Comparison of ENCODE assay signal across 24 cellular contexts in genomic region chr21:32338209-32338921, GRCh38. TPM values are rescaled to one million over a fixed set of nuclear protein-coding genes. Genes with fewer than 3 reads are reported as not detected.
DNase-seq lines count a peak whose midpoint lies in the region; ATAC-seq and TF ChIP-seq lines count a peak whose summit lies in the region.
"Had no signal": no experiment of that assay in that cellular context is flagged by ENCODE, and none has a peak within 500 bp of the region (broad histone marks: within the 10 kb centered on the region; RNA-seq: fewer than 3 reads in every experiment).

No MANE protein-coding gene starts in this region.

- H3K27me3 ChIP-seq in mesenchymal stem cell (ENCODE audit: control insufficient read depth in 1 of 2, insufficient read depth in 1 of 2, low read length in 2 of 2) = no peaks in the 10 kb centered on the region
- H3K27me3 ChIP-seq: Peyer's patch, SJSA1 had no signal

- H3K23ac ChIP-seq in mesenchymal stem cell (ENCODE audit: low read length in 2 of 2) = no peak overlapping the region

- H3K36me3 Mint-ChIP-seq in chondrocyte (ENCODE audit: low read depth) = peaks cover 35% of the 10 kb centered on the region
- H3K36me3 Mint-ChIP-seq in activated T-cell treated with anti-CD3 and anti-CD28 coated beads, Interleukin-2, amount 50 U/mL, for 72 hours (ENCODE audit: insufficient read depth in 2 of 2) = peaks cover 12 to 32% of the 10 kb centered on the region in 2 donors

- peaks cover 49% of the 10 kb centered on the region for H3K4me1 Mint-ChIP-seq in chondrocyte (ENCODE audit: low read depth)
- no peaks in the 10 kb centered on the region for H3K4me1 Mint-ChIP-seq in activated T-cell treated with anti-CD3 and anti-CD28 coated beads, Interleukin-2, amount 50 U/mL, for 72 hours (ENCODE audit: low read depth)

- H2AK5ac ChIP-seq in mesenchymal stem cell (ENCODE audit: low read length, severe bottlenecking) = peak overlapping the region; percentile 53

- H3K14ac ChIP-seq in mesenchymal stem cell (ENCODE audit: low read length in 2 of 2) = no peak overlapping the region

- no peak overlapping the region for H2BK5ac ChIP-seq in mesenchymal stem cell (ENCODE audit: low read depth, low read length, poor library complexity, severe bottlenecking)

- TF ChIP-seq CTCF in chondrocyte (IDR thresholded peaks at IDR 0.05) = no peak

- H3K4ac ChIP-seq in mesenchymal stem cell (ENCODE audit: low read depth in 1 of 2, low read length in 2 of 2) = no peak overlapping the region

- no peak overlapping the region for H3K4me2 ChIP-seq in mesenchymal stem cell (ENCODE audit: low read length, poor library complexity, severe bottlenecking)

- no peak overlapping the region for H3K4me3 ChIP-seq in mesenchymal stem cell (ENCODE audit: insufficient read depth in 1 of 2, low read depth in 1 of 2, low read length in 2 of 2)
- H3K4me3 ChIP-seq: Peyer's patch, SJSA1 had no signal

- no peak overlapping the region for H2BK15ac ChIP-seq in mesenchymal stem cell (ENCODE audit: low read depth, poor library complexity, severe bottlenecking)

- H4K8ac ChIP-seq in mesenchymal stem cell (ENCODE audit: low read length) = no peak overlapping the region

- no peak overlapping the region for H3K4me3 Mint-ChIP-seq in chondrocyte (ENCODE audit: unreplicated experiment)
- H3K4me3 Mint-ChIP-seq in activated T-cell treated with anti-CD3 and anti-CD28 coated beads, Interleukin-2, amount 50 U/mL, for 72 hours = no peak overlapping the region
- H3K4me3 Mint-ChIP-seq: CD4-positive, CD25-positive, alpha-beta regulatory T cell had no signal

- no peak overlapping the region for H3K9ac ChIP-seq in mesenchymal stem cell (ENCODE audit: low read length)

- ATAC-seq in activated T-cell treated with anti-CD3 and anti-CD28 coated beads, Interleukin-2, amount 50 U/mL, for 72 hours (replicated peaks in 1 of 2) = no peak
- ATAC-seq: HCT116 had no signal

- H3K36me3 ChIP-seq in mesenchymal stem cell (ENCODE audit: control insufficient read depth in 1 of 2, insufficient read depth in 2 of 2, low read depth in 1 of 2, low read length in 2 of 2) = peaks cover 47 to 96% of the 10 kb centered on the region in 2 experiments

- no peaks in the 10 kb centered on the region for H3K27me3 Mint-ChIP-seq in chondrocyte (ENCODE audit: low read depth)
- no peaks in the 10 kb centered on the region for H3K27me3 Mint-ChIP-seq in activated T-cell treated with anti-CD3 and anti-CD28 coated beads, Interleukin-2, amount 50 U/mL, for 72 hours (ENCODE audit: low read depth)
- H3K27me3 Mint-ChIP-seq: CD4-positive, CD25-positive, alpha-beta regulatory T cell had no signal

- H2AFZ ChIP-seq in mesenchymal stem cell (ENCODE audit: low read depth, low read length) = no peak overlapping the region

- peaks cover 15% of the 10 kb centered on the region for H3K79me1 ChIP-seq in mesenchymal stem cell (replicated peaks; ENCODE audit: low read length, poor library complexity, severe bottlenecking)

- H3K4me1 ChIP-seq in mesenchymal stem cell (ENCODE audit: control insufficient read depth, insufficient read depth, low read depth, low read length) = peaks cover 26% of the 10 kb centered on the region
- H3K4me1 ChIP-seq: Peyer's patch had no signal

- 96% methylated on average over 18 of the region's 23 CpGs for WGBS in mesenchymal stem cell

- no peak for DNase-seq in chondrocyte (ENCODE audit: low spot score)
- DNase-seq in mesenchymal stem cell = no peak
- DNase-seq in stimulated activated CD8-positive, alpha-beta memory T cell treated with anti-CD3 and anti-CD28 coated beads, Interleukin-4, amount 100 ng/mL, for 48 hours = peak; percentile 0
- no peak for DNase-seq in activated T-cell treated with anti-CD3 and anti-CD28 coated beads, Interleukin-2, amount 50 U/mL, for 1 hour
- no peak for DNase-seq in activated T-cell treated with anti-CD3 and anti-CD28 coated beads, Interleukin-2, amount 50 U/mL, for 72 hours
- DNase-seq in NAMALWA (ENCODE audit: low spot score) = no peak
- DNase-seq in NCI-H146 treated with DMSO at 0.1 percent for 48 hours (lab: John Stamatoyannopoulos, UW; ENCODE audit: unreplicated experiment) = no peak
- DNase-seq: CD4-positive, CD25-positive, alpha-beta regulatory T cell; COR-L47; DMS79; GOT3; IMR-90; NCI-H1105 treated with DMSO at 0.1 percent for 48 hours; NCI-H1694; NCI-H2081; NCI-H2171; NCI-H345; NCI-H524; NCI-H774; Peyer's patch had no signal

- peak overlapping the region; percentile 42 for H3K27ac Mint-ChIP-seq in chondrocyte (ENCODE audit: unreplicated experiment)
- H3K27ac Mint-ChIP-seq in activated T-cell treated with anti-CD3 and anti-CD28 coated beads, Interleukin-2, amount 50 U/mL, for 72 hours = no peak overlapping the region

- no peak overlapping the region for H2BK120ac ChIP-seq in mesenchymal stem cell (ENCODE audit: low read depth, low read length)

- no peak overlapping the region for H4K91ac ChIP-seq in mesenchymal stem cell (ENCODE audit: low read length)

- peaks cover 5% of the 10 kb centered on the region for H3K9me3 ChIP-seq in mesenchymal stem cell (ENCODE audit: control insufficient read depth, low read length)
- H3K9me3 ChIP-seq: Peyer's patch, SJSA1 had no signal

- H3K9me3 Mint-ChIP-seq in chondrocyte (ENCODE audit: low read depth) = peaks cover 2% of the 10 kb centered on the region
- no peaks in the 10 kb centered on the region for H3K9me3 Mint-ChIP-seq in activated T-cell treated with anti-CD3 and anti-CD28 coated beads, Interleukin-2, amount 50 U/mL, for 72 hours
- H3K9me3 Mint-ChIP-seq: CD4-positive, CD25-positive, alpha-beta regulatory T cell had no signal

- no peak overlapping the region for H3K18ac ChIP-seq in mesenchymal stem cell (ENCODE audit: low read depth in 1 of 2, low read length in 2 of 2)

- no peak overlapping the region for H2BK12ac ChIP-seq in mesenchymal stem cell (ENCODE audit: low read length in 2 of 2)

- H3K27ac ChIP-seq in mesenchymal stem cell (ENCODE audit: low read length, poor library complexity, severe bottlenecking) = no peak overlapping the region
- H3K27ac ChIP-seq: Peyer's patch, SJSA1 had no signal

TF ChIP-seq in PFSK-1, 5 proteins besides CTCF, POLR2A, EP300 and RAD21:
- TF ChIP-seq SIN3A (IDR thresholded peaks at IDR 0.05; ENCODE audit: borderline replicate concordance, insufficient read depth, low read length) (no peak), TAF1 (IDR thresholded peaks at IDR 0.05; ENCODE audit: borderline replicate concordance, insufficient read depth, low read length) (no peak), FOXP2 (optimal IDR thresholded peaks at IDR 0.05; ENCODE audit: borderline replicate concordance, extremely low read depth, extremely low read length, insufficient read depth) (peak; percentile 67), POLR2AphosphoS5 (IDR thresholded peaks at IDR 0.05; ENCODE audit: low read depth, low read length) (no peak), REST (IDR thresholded peaks at IDR 0.05; ENCODE audit: insufficient read depth in 1 of 2, low read depth in 2 of 2, low read length in 2 of 2) (no peak)

RNA-seq across cellular contexts. Expression of gene MRAP, which starts 39.7 kb away (rescaled TPM):
- not detected for polyA plus RNA-seq in PFSK-1 (2012; ENCODE audit: insufficient read length, low read depth)
- not detected in 3 replicates for total RNA-seq in chondrocyte
- polyA plus RNA-seq in mesenchymal stem cell (2013, experiment 1 of 2) = not detected
- polyA plus RNA-seq in mesenchymal stem cell (2013, experiment 2 of 2) = not detected
- total RNA-seq in activated T-cell treated with anti-CD3 and anti-CD28 coated beads, Interleukin-2, amount 50 U/mL, for 72 hours = not detected
- total RNA-seq: CD4-positive, CD25-positive, alpha-beta regulatory T cell; IMR-90; Peyer's patch; SJSA1 had no signal
- polyA plus RNA-seq: BJ; CD4-positive, CD25-positive, alpha-beta regulatory T cell; IMR-90 had no signal

RNA-seq across cellular contexts. Expression of gene URB1, which starts 54.4 kb away (rescaled TPM):
- polyA plus RNA-seq in PFSK-1 (2012; ENCODE audit: insufficient read length, low read depth) = 36.9 TPM
- total RNA-seq in chondrocyte = 13.5 to 22.1 TPM (median 15.1 TPM) in 3 replicates
- 2.4 TPM for polyA plus RNA-seq in mesenchymal stem cell (2013, experiment 1 of 2)
- polyA plus RNA-seq in mesenchymal stem cell (2013, experiment 2 of 2) = 2.2 TPM
- 10 to 100 TPM; 15.4 to 16.7 TPM for total RNA-seq in activated T-cell treated with anti-CD3 and anti-CD28 coated beads, Interleukin-2, amount 50 U/mL, for 72 hours

RNA-seq across cellular contexts. Expression of gene MIS18A, which starts 59.5 kb away (rescaled TPM):
- 32.5 TPM for polyA plus RNA-seq in PFSK-1 (2012; ENCODE audit: insufficient read length, low read depth)
- total RNA-seq in chondrocyte = 5.0 to 7.1 TPM (median 5.8 TPM) in 3 replicates
- 7.5 TPM for polyA plus RNA-seq in mesenchymal stem cell (2013, experiment 1 of 2)
- 8.1 TPM for polyA plus RNA-seq in mesenchymal stem cell (2013, experiment 2 of 2)
- total RNA-seq in activated T-cell treated with anti-CD3 and anti-CD28 coated beads, Interleukin-2, amount 50 U/mL, for 72 hours = 10 to 100 TPM; 22.4 to 26.2 TPM
